Comparison of ENCODE assay signal across 12 cellular contexts in genomic region chr11:63608353-63609345, GRCh38. TPM values are rescaled to one million over a fixed set of nuclear protein-coding genes. Genes with fewer than 3 reads are reported as not detected.
DNase-seq lines count a peak whose midpoint lies in the region; ATAC-seq, FAIRE-seq and TF ChIP-seq lines count a peak whose summit lies in the region.
"Had no signal": no experiment of that assay in that cellular context is flagged by ENCODE, and none has a peak within 500 bp of the region (broad histone marks: within the 10 kb centered on the region; RNA-seq: fewer than 3 reads in every experiment).

No MANE protein-coding gene starts in this region.

- SMC1A ChIA-PET in GM12878 (lab: Charles Lee; ENCODE audit: uncharacterized antibody, unreplicated experiment), result interaction anchor here (0.7 to 1.1 kb wide), 2 partner anchors 15 to 129 kb away, joined by 4 to 5 read pairs; no protein-coding TSS in a partner anchor

- FAIRE-seq in GM12878 (lab: Jason Lieb, UNC), result no peak

- ATAC-seq in GM12878, result no peak
- ATAC-seq in HG02763 (IDR thresholded peaks at IDR 0.05; ENCODE audit: unreplicated experiment), result no peak
- ATAC-seq in GM18502 (IDR thresholded peaks at IDR 0.05; ENCODE audit: poor library complexity, unreplicated experiment), result no peak

- no peaks in the 10 kb centered on the region; a peak in 1 of 4 replicates for H3K27me3 ChIP-seq in GM12878 (replicated peaks in 1 of 2; ENCODE audit: control insufficient read depth in 2 of 2, insufficient read depth in 2 of 2, low read length in 1 of 2)
- H3K27me3 ChIP-seq in kidney epithelial cell (ENCODE audit: control insufficient read depth, insufficient read depth, low read length), result no peaks in the 10 kb centered on the region
- no peaks in the 10 kb centered on the region for H3K27me3 ChIP-seq in stomach
- H3K27me3 ChIP-seq: thyroid gland had no signal

- H3K4me3 ChIP-seq in GM12878 (no peak overlapping the region), kidney epithelial cell (ENCODE audit: low read depth, low read length) (no peak overlapping the region), stomach (no peak overlapping the region)
- H3K4me3 ChIP-seq: spleen, thyroid gland had no signal

- no TSS peak for BruUV-seq in GM12878 (replicated peaks; lab: Mats Ljungman, UMichigan)

- H3K9ac ChIP-seq in GM12878 (ENCODE audit: control insufficient read depth, insufficient read depth, low read length), result no peak overlapping the region

- in situ Hi-C loops in GM12878 (cut with MboI), result no loop called here

- H3K9me3 ChIP-seq in GM12878 (replicated peaks; ENCODE audit: control insufficient read depth, insufficient read depth, low read length), result no peaks in the 10 kb centered on the region
- no peaks in the 10 kb centered on the region for H3K9me3 ChIP-seq in stomach
- H3K9me3 ChIP-seq: spleen, thyroid gland had no signal

- no peaks in the 10 kb centered on the region for H3K79me2 ChIP-seq in GM12878 (ENCODE audit: control insufficient read depth, insufficient read depth, low read length)

- TF ChIP-seq POLR2A in GM12878 (IDR thresholded peaks at IDR 0.05; ENCODE audit: low read depth, low read length), result no peak
- no peak for TF ChIP-seq POLR2A in stomach (IDR thresholded peaks at IDR 0.05)

- H3K4me1 ChIP-seq in GM12878 (ENCODE audit: control insufficient read depth, insufficient read depth, low read length) (peaks cover under 1% of the 10 kb centered on the region; the same call in 1 of the 2 replicates), stomach (peaks cover 16 to 55% (median 40%) of the 10 kb centered on the region in 4 donors)

- CTCF ChIA-PET in GM12878 (lab: Yijun Ruan, JAX), result interaction anchor here (0.8 to 1.1 kb wide), 2 partner anchors 129 to 130 kb away, joined by 3 to 5 read pairs; no protein-coding TSS in a partner anchor

- no peak for TF ChIP-seq CTCF in GM12878 (IDR thresholded peaks at IDR 0.05 in 2 of 3, conservative IDR thresholded peaks at IDR 0.05 in 1 of 3; ENCODE audit: control insufficient read depth in 2 of 3, extremely low read depth in 1 of 3, insufficient read depth in 1 of 3, low read depth in 3 of 3, low read length in 3 of 3)
- no peak for TF ChIP-seq CTCF in kidney epithelial cell (IDR thresholded peaks at IDR 0.05; ENCODE audit: insufficient read depth, low read length, poor library complexity, severe bottlenecking)
- TF ChIP-seq CTCF in stomach (IDR thresholded peaks at IDR 0.05), result no peak

- RAD21 ChIA-PET in GM12878 (lab: Charles Lee; ENCODE audit: unreplicated experiment), result no interaction called here

- no peak for TF ChIP-seq EP300 in GM12878 (IDR thresholded peaks at IDR 0.05; ENCODE audit: borderline replicate concordance in 1 of 2, control insufficient read depth in 1 of 2, low read depth in 2 of 2, low read length in 2 of 2)
- TF ChIP-seq EP300 in stomach (IDR thresholded peaks at IDR 0.05), result no peak

- DNase-seq in HS-27A (ENCODE audit: low read depth) (peak; percentile 87), GM12878 (ENCODE audit: low read depth, low spot score) (no peak), kidney epithelial cell (ENCODE audit: low read depth) (peak; percentile 72), stomach (peak; percentile 13), germinal center (ENCODE audit: low spot score) (no peak), NCI-H1092 treated with DMSO at 0.1 percent for 48 hours (lab: John Stamatoyannopoulos, UW) (no peak)
- DNase-seq: activated naive CD4-positive, alpha-beta T cell treated with Interleukin-2 at 50 U/mL for 16 hours; spleen; thyroid gland had no signal

- no peak for TF ChIP-seq RAD21 in GM12878 (IDR thresholded peaks at IDR 0.05; ENCODE audit: insufficient read depth, low read depth, low read length)

- no peak overlapping the region for H3K27ac ChIP-seq in GM12878 (ENCODE audit: control insufficient read depth, insufficient read depth)
- H3K27ac ChIP-seq in stomach, result peak overlapping the region in 3 of 5 donors; percentile 48 to 61 (median 55)

- H3K36me3 ChIP-seq in GM12878 (ENCODE audit: control insufficient read depth in 2 of 2, insufficient read depth in 2 of 2, low read length in 1 of 2), result no peaks in the 10 kb centered on the region
- no peaks in the 10 kb centered on the region for H3K36me3 ChIP-seq in kidney epithelial cell (ENCODE audit: control insufficient read depth, insufficient read depth, low read length)
- H3K36me3 ChIP-seq in stomach, result no peaks in the 10 kb centered on the region
- H3K36me3 ChIP-seq: thyroid gland had no signal

- H4K20me1 ChIP-seq in GM12878 (ENCODE audit: control insufficient read depth, insufficient read depth), result no peaks in the 10 kb centered on the region

- H2AFZ ChIP-seq in GM12878 (ENCODE audit: control insufficient read depth, low read depth, low read length), result no peak overlapping the region

- no peak overlapping the region for H3K4me2 ChIP-seq in GM12878 (ENCODE audit: control insufficient read depth, insufficient read depth)

- POLR2A ChIA-PET in GM12878 (lab: Charles Lee), result no interaction called here

- 61% methylated on average over 11 of the region's 11 CpGs for WGBS in GM12878 (ENCODE audit: insufficient coverage, insufficient replicate concordance, low lambda C conversion rate, missing lambda C conversion rate)
- 63 to 76% (median 69%) methylated on average over 11 of the region's 11 CpGs for WGBS in stomach, 5 donors

- intact Hi-C loops in GM12878 (cut with micrococcal nuclease; ENCODE audit: unreplicated experiment) (no loop called here), stomach (cut with DNase I; ENCODE audit: low total_unique reads) (no loop called here)

TF ChIP-seq in GM12878, 131 proteins besides CTCF, POLR2A, EP300 and RAD21:
- TF ChIP-seq CREM (IDR thresholded peaks at IDR 0.05; ENCODE audit: low read depth), result no peak
- TF ChIP-seq RUNX3 (IDR thresholded peaks at IDR 0.05; ENCODE audit: low read length), result peak; percentile 58; the same call in 1 of the 2 replicates
- TF ChIP-seq IKZF1 (conservative IDR thresholded peaks at IDR 0.05), result peak; percentile 16; the same call in 1 of the 2 replicates

RNA-seq across cellular contexts. Expression of gene PLAAT3, which starts 5.6 kb away (rescaled TPM):
- total RNA-seq in GM12878 (2013; cell fraction: nucleolus; rRNA removed), result 2.5 and 2.9 TPM in 2 replicates
- total RNA-seq in GM12878 (2014; rRNA removed) (11.3 and 12.5 TPM in 2 replicates), GM12878 (2014; rRNA removed; fragmentation: Illumina TruSeq; extraction: Trizol) (7.0 and 8.1 TPM in 2 replicates), GM12878 (2021) (13.3 and 15.4 TPM in 2 replicates), kidney epithelial cell (81.0 and 85.7 TPM in 2 replicates), stomach (10 to 100 TPM in 3 of 5 donors, not detected in 2; 10.6 to 25.9 (median 21.0) TPM)
- polyA plus RNA-seq in GM12878 (2011; ENCODE audit: low read depth), result 7.5 TPM
- polyA plus RNA-seq in GM12878 (2011; rRNA removed) (3.2 and 4.8 TPM in 2 replicates), GM12878 (2014; fragmentation: Illumina TruSeq; extraction: Trizol) (6.4 and 9.2 TPM in 2 replicates), GM12878 (2014; fragmentation: Nextera tagmentation; extraction: Ambion mirVana) (10 to 100 TPM; 31.6 to 37.0 TPM), GM12878 (2014; rRNA removed) (18.0 and 18.9 TPM in 2 replicates), GM12878 (2016; fragmentation: Nextera tagmentation; extraction: Ambion mirVana) (10 to 100 TPM; 16.4 to 19.9 TPM), stomach (10 to 100 TPM; 51.2 to 75.0 (median 52.5) TPM)
- 6.0 and 6.3 TPM in 2 replicates for polyA plus RNA-seq in GM12878 (2011; cell fraction: cytosol; rRNA removed)
- 2.4 and 2.7 TPM in 2 replicates for polyA plus RNA-seq in GM12878 (2011; cell fraction: nucleus; rRNA removed)
- polyA plus RNA-seq in GM12878 (2012), result 7.2 and 7.7 TPM in 2 replicates
- polyA minus RNA-seq in GM12878 (2011; rRNA and poly(A)+ RNA removed), result 6.4 and 8.2 TPM in 2 replicates
- polyA minus RNA-seq in GM12878 (2011; cell fraction: cytosol; rRNA and poly(A)+ RNA removed), result 1.8 TPM in 1 of 2 replicates, not detected in the other
- polyA minus RNA-seq in GM12878 (2011; cell fraction: nucleus; rRNA and poly(A)+ RNA removed), result 0.73 and 1.1 TPM in 2 replicates

RNA-seq across cellular contexts. Expression of gene PLAAT2, which starts 45.5 kb away (rescaled TPM):
- 1.1 and 1.7 TPM in 2 replicates for total RNA-seq in GM12878 (2013; cell fraction: nucleolus; rRNA removed)
- 8.2 and 8.5 TPM in 2 replicates for total RNA-seq in GM12878 (2014; rRNA removed)
- total RNA-seq in GM12878 (2014; rRNA removed; fragmentation: Illumina TruSeq; extraction: Trizol), result 8.2 and 8.6 TPM in 2 replicates
- 4.6 and 5.2 TPM in 2 replicates for total RNA-seq in GM12878 (2021)
- 21.4 TPM for polyA plus RNA-seq in GM12878 (2011; ENCODE audit: low read depth)
- 2.5 and 4.6 TPM in 2 replicates for polyA plus RNA-seq in GM12878 (2011; rRNA removed)
- polyA plus RNA-seq in GM12878 (2011; cell fraction: cytosol; rRNA removed), result 4.8 and 7.6 TPM in 2 replicates
- 2.0 and 2.5 TPM in 2 replicates for polyA plus RNA-seq in GM12878 (2011; cell fraction: nucleus; rRNA removed)
- 6.3 and 17.6 TPM in 2 replicates for polyA plus RNA-seq in GM12878 (2012)
- 10.8 and 13.4 TPM in 2 replicates for polyA plus RNA-seq in GM12878 (2014; fragmentation: Illumina TruSeq; extraction: Trizol)
- 10 to 100 TPM; 15.7 to 25.9 TPM for polyA plus RNA-seq in GM12878 (2014; fragmentation: Nextera tagmentation; extraction: Ambion mirVana)
- 10.9 and 11.5 TPM in 2 replicates for polyA plus RNA-seq in GM12878 (2014; rRNA removed)
- 1 to 10 TPM; 5.6 to 5.9 TPM for polyA plus RNA-seq in GM12878 (2016; fragmentation: Nextera tagmentation; extraction: Ambion mirVana)
- 1.8 and 3.9 TPM in 2 replicates for polyA minus RNA-seq in GM12878 (2011; rRNA and poly(A)+ RNA removed)
- polyA minus RNA-seq in GM12878 (2011; cell fraction: cytosol; rRNA and poly(A)+ RNA removed), result not detected in 2 replicates
- not detected in 2 replicates for polyA minus RNA-seq in GM12878 (2011; cell fraction: nucleus; rRNA and poly(A)+ RNA removed)
- total RNA-seq in kidney epithelial cell, result not detected in 2 replicates
- total RNA-seq in stomach, result 10 to 100 TPM in 1 of 5 donors, 1 to 10 TPM in 1, not detected in 3; 1.3 to 19.5 TPM
- 10 to 100 TPM in 1 of 3 donors, 1 to 10 TPM in 2; 6.8 to 66.7 (median 7.6) TPM for polyA plus RNA-seq in stomach
- total RNA-seq: G401 had no signal

Comparison
In these comparisons a context has a peak if more than half of its experiments do, and no peak if none do; other contexts are left out.
1. DNase-seq: peak in HS-27A (single experiment), kidney epithelial cell (single experiment) and stomach (single experiment); none in GM12878 (single experiment), germinal center (single experiment) and NCI-H1092 treated with DMSO at 0.1 percent for 48 hours (single experiment).